7 cellular contexts compared by ENCODE assay signal in the genomic region with DNA sequence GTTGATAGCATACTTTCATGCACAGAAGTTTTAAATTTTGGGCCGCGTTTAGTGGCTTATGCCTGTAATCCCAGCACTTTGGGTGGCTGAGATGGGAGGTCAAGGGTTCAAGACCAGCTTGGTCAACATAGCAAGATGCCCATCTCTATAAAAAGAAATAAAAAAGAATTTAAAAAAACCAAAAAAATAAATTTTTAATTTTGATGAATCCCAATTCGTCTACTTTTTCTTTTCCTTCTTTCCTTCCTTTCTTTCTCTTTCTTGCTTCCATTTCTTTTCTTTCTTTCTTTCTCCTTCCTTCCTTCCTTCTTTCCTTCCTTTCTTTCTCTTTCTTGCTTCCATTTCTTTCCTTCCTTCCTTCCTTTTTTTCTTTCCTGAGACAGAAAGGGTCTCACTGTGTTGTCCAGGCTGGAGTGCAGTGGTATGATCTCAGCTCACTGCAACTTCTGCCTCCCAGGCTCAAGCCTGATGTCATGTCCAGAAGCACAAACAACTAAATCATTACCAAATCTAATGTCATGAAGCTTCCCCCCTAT.
"Had no signal": no experiment of that assay in that cellular context is flagged by ENCODE, and none has a peak within 500 bp of the region (broad histone marks: within the 10 kb centered on the region; RNA-seq: fewer than 3 reads in every experiment).

No MANE protein-coding gene starts in this region.

- H3K27ac Mint-ChIP-seq: IgD-negative memory B cell had no signal

- FAIRE-seq: HTR-8/SVneo, K562 had no signal

- ATAC-seq: K562 had no signal

- H3K4me3 ChIP-seq: K562 had no signal

- H3K4me3 Mint-ChIP-seq: IgD-negative memory B cell had no signal

- H3K4me1 Mint-ChIP-seq: IgD-negative memory B cell had no signal

- DNase-seq: IMR-90, KBM-7, KG1 had no signal

- H3K27ac ChIP-seq: HL-60 had no signal

- H3K36me3 Mint-ChIP-seq: IgD-negative memory B cell had no signal
